Comparison of ENCODE assay signal across 17 cellular contexts in the genomic region with DNA sequence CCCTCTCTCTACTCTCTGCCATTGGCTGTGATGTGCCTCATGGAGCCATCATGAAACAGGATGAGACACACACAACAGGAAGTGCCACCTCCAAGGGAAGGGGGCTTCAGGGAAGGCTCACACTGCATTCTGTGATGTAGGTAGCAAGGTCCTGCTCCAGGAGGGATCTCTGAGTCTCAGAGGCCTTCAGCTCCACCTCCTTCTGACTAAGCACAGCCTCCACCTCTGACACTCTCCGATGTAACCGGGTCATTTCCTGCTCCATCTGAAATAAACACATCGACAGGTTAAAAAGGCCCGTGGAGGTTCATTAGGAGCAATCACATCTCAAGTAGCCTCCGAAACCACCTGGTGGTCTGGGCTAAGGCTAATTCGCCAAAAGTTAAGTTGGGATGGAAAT.
DNase-seq lines count a peak whose midpoint lies in the region; ATAC-seq and TF ChIP-seq lines count a peak whose summit lies in the region.
"Had no signal": no experiment of that assay in that cellular context is flagged by ENCODE, and none has a peak within 500 bp of the region (broad histone marks: within the 10 kb centered on the region; RNA-seq: fewer than 3 reads in every experiment).

No MANE protein-coding gene starts in this region.

- H3K79me2 ChIP-seq in GM23338 (replicated peaks; ENCODE audit: insufficient read depth): no peaks in the 10 kb centered on the region

- no peaks in the 10 kb centered on the region for H4K20me1 ChIP-seq in GM23338 (replicated peaks; ENCODE audit: insufficient read depth)

- H3K27ac Mint-ChIP-seq in activated T-cell treated with anti-CD3 and anti-CD28 coated beads, Interleukin-2, amount 50 U/mL, for 24 hours: peak overlapping the region; percentile 7
- H3K27ac Mint-ChIP-seq in GM23338: peak overlapping the region; percentile 29; the same call in 1 of the 2 replicates
- H3K27ac Mint-ChIP-seq in activated CD4-positive, alpha-beta memory T cell treated with anti-CD3 and anti-CD28 coated beads for 36 hours: no peak overlapping the region
- H3K27ac Mint-ChIP-seq in stimulated activated naive B cell treated with anti-CD40 and anti-IgM and Interleukin-4, amounts not matched to agents 10 μg/mL and 1 μg/mL and 100 μg/mL, for 72 hours: peak overlapping the region; percentile 37
- no peak overlapping the region for H3K27ac Mint-ChIP-seq in chondrocyte (ENCODE audit: unreplicated experiment)
- H3K27ac Mint-ChIP-seq: B cell had no signal

- no peak overlapping the region for H2AFZ ChIP-seq in GM23338

- no peaks in the 10 kb centered on the region for H3K9me3 ChIP-seq in thyroid gland

- no peaks in the 10 kb centered on the region for H3K4me1 ChIP-seq in GM23338 (ENCODE audit: insufficient read depth)
- H3K4me1 ChIP-seq in thyroid gland: no peaks in the 10 kb centered on the region

- H3K27me3 Mint-ChIP-seq in activated T-cell treated with anti-CD3 and anti-CD28 coated beads, Interleukin-2, amount 50 U/mL, for 24 hours: no peaks in the 10 kb centered on the region
- no peaks in the 10 kb centered on the region for H3K27me3 Mint-ChIP-seq in activated T-cell treated with anti-CD3 and anti-CD28 coated beads, Interleukin-2, amount 50 U/mL, for 4 hours (ENCODE audit: low read depth)
- peaks cover 2% of the 10 kb centered on the region for H3K27me3 Mint-ChIP-seq in GM23338 (ENCODE audit: insufficient read depth, low read depth, poor library complexity)
- no peaks in the 10 kb centered on the region for H3K27me3 Mint-ChIP-seq in activated CD4-positive, alpha-beta memory T cell treated with anti-CD3 and anti-CD28 coated beads for 36 hours
- H3K27me3 Mint-ChIP-seq in stimulated activated naive B cell treated with anti-CD40 and anti-IgM and Interleukin-4, amounts not matched to agents 10 μg/mL and 1 μg/mL and 100 μg/mL, for 72 hours: no peaks in the 10 kb centered on the region
- H3K27me3 Mint-ChIP-seq in chondrocyte (ENCODE audit: low read depth): no peaks in the 10 kb centered on the region
- H3K27me3 Mint-ChIP-seq: B cell had no signal

- no peak overlapping the region for H3K4me2 ChIP-seq in GM23338

- H3K36me3 ChIP-seq in GM23338 (ENCODE audit: insufficient read depth) (peaks cover 7% of the 10 kb centered on the region), thyroid gland (no peaks in the 10 kb centered on the region)

- no peak overlapping the region for H3K27ac ChIP-seq in GM23338 (ENCODE audit: low read depth)
- H3K27ac ChIP-seq in thyroid gland: no peak overlapping the region

- WGBS in thyroid gland, 2 donors: 92 to 96% methylated on average over 6 of the region's 6 CpGs

- no peaks in the 10 kb centered on the region for H3K27me3 ChIP-seq in GM23338 (ENCODE audit: insufficient read depth)
- H3K27me3 ChIP-seq in thyroid gland: no peaks in the 10 kb centered on the region

- no peaks in the 10 kb centered on the region for H3K9me3 Mint-ChIP-seq in activated T-cell treated with anti-CD3 and anti-CD28 coated beads, Interleukin-2, amount 50 U/mL, for 24 hours
- H3K9me3 Mint-ChIP-seq in activated T-cell treated with anti-CD3 and anti-CD28 coated beads, Interleukin-2, amount 50 U/mL, for 4 hours: peaks cover 4% of the 10 kb centered on the region
- H3K9me3 Mint-ChIP-seq in GM23338: peaks cover 3% of the 10 kb centered on the region; the same call in 2 of the 3 replicates
- H3K9me3 Mint-ChIP-seq in activated CD4-positive, alpha-beta memory T cell treated with anti-CD3 and anti-CD28 coated beads for 36 hours: peaks cover 7% of the 10 kb centered on the region
- H3K9me3 Mint-ChIP-seq in stimulated activated naive B cell treated with anti-CD40 and anti-IgM and Interleukin-4, amounts not matched to agents 10 μg/mL and 1 μg/mL and 100 μg/mL, for 72 hours: peaks cover 2 to 3% of the 10 kb centered on the region in 2 donors
- H3K9me3 Mint-ChIP-seq in chondrocyte (ENCODE audit: low read depth): peaks cover 6% of the 10 kb centered on the region

- H3K9me2 ChIP-seq in GM23338 (ENCODE audit: insufficient read depth): no peaks in the 10 kb centered on the region

- peaks cover 6% of the 10 kb centered on the region for H3K4me1 Mint-ChIP-seq in activated T-cell treated with anti-CD3 and anti-CD28 coated beads, Interleukin-2, amount 50 U/mL, for 24 hours (ENCODE audit: low read depth)
- no peaks in the 10 kb centered on the region for H3K4me1 Mint-ChIP-seq in activated T-cell treated with anti-CD3 and anti-CD28 coated beads, Interleukin-2, amount 50 U/mL, for 4 hours (ENCODE audit: low read depth)
- H3K4me1 Mint-ChIP-seq in GM23338 (peaks cover 7% of the 10 kb centered on the region; the same call in 2 of the 3 replicates), chondrocyte (ENCODE audit: low read depth) (peaks cover 3% of the 10 kb centered on the region)
- H3K4me1 Mint-ChIP-seq in activated CD4-positive, alpha-beta memory T cell treated with anti-CD3 and anti-CD28 coated beads for 36 hours (ENCODE audit: low read depth): peaks cover 7% of the 10 kb centered on the region
- H3K4me1 Mint-ChIP-seq in stimulated activated naive B cell treated with anti-CD40 and anti-IgM and Interleukin-4, amounts not matched to agents 10 μg/mL and 1 μg/mL and 100 μg/mL, for 72 hours: peaks cover 0 to 2% of the 10 kb centered on the region in 2 donors

- no peak overlapping the region for H3K4me3 Mint-ChIP-seq in activated T-cell treated with anti-CD3 and anti-CD28 coated beads, Interleukin-2, amount 50 U/mL, for 24 hours
- H3K4me3 Mint-ChIP-seq in activated T-cell treated with anti-CD3 and anti-CD28 coated beads, Interleukin-2, amount 50 U/mL, for 4 hours: no peak overlapping the region
- H3K4me3 Mint-ChIP-seq in GM23338: no peak overlapping the region
- no peak overlapping the region for H3K4me3 Mint-ChIP-seq in activated CD4-positive, alpha-beta memory T cell treated with anti-CD3 and anti-CD28 coated beads for 36 hours
- no peak overlapping the region for H3K4me3 Mint-ChIP-seq in stimulated activated naive B cell treated with anti-CD40 and anti-IgM and Interleukin-4, amounts not matched to agents 10 μg/mL and 1 μg/mL and 100 μg/mL, for 72 hours
- H3K4me3 Mint-ChIP-seq in chondrocyte (ENCODE audit: unreplicated experiment): no peak overlapping the region
- H3K4me3 Mint-ChIP-seq: B cell had no signal

- CTCF ChIA-PET in activated CD4-positive, alpha-beta memory T cell treated with anti-CD3 and anti-CD28 coated beads for 36 hours (lab: Charles Lee): no interaction called here

- POLR2A ChIA-PET in activated CD4-positive, alpha-beta memory T cell treated with anti-CD3 and anti-CD28 coated beads for 36 hours (lab: Charles Lee): no interaction called here

- no peak for TF ChIP-seq POLR2A in thyroid gland (IDR thresholded peaks at IDR 0.05)

- H3F3A ChIP-seq in GM23338 (replicated peaks; ENCODE audit: low read depth): no peaks in the 10 kb centered on the region

- H3K4me3 ChIP-seq in GM23338 (no peak overlapping the region), thyroid gland (replicated peaks in 1 of 3) (no peak overlapping the region)

- ATAC-seq in activated T-cell treated with anti-CD3 and anti-CD28 coated beads, Interleukin-2, amount 50 U/mL, for 4 hours: no peak
- no peak for ATAC-seq in GM23338
- ATAC-seq in stimulated activated naive B cell treated with anti-CD40 and anti-IgM and Interleukin-4, amounts not matched to agents 10 μg/mL and 1 μg/mL and 100 μg/mL, for 72 hours (replicated peaks): no peak
- ATAC-seq: HepG2 had no signal

- peaks cover 31% of the 10 kb centered on the region for H3K36me3 Mint-ChIP-seq in activated T-cell treated with anti-CD3 and anti-CD28 coated beads, Interleukin-2, amount 50 U/mL, for 24 hours (ENCODE audit: low read depth)
- H3K36me3 Mint-ChIP-seq in activated T-cell treated with anti-CD3 and anti-CD28 coated beads, Interleukin-2, amount 50 U/mL, for 4 hours (ENCODE audit: insufficient read depth): no peaks in the 10 kb centered on the region
- peaks cover 59% of the 10 kb centered on the region for H3K36me3 Mint-ChIP-seq in GM23338 (ENCODE audit: low read depth)
- H3K36me3 Mint-ChIP-seq in activated CD4-positive, alpha-beta memory T cell treated with anti-CD3 and anti-CD28 coated beads for 36 hours: peaks cover 29% of the 10 kb centered on the region
- H3K36me3 Mint-ChIP-seq in stimulated activated naive B cell treated with anti-CD40 and anti-IgM and Interleukin-4, amounts not matched to agents 10 μg/mL and 1 μg/mL and 100 μg/mL, for 72 hours: peaks cover 2 to 11% of the 10 kb centered on the region in 2 donors
- peaks cover 7% of the 10 kb centered on the region for H3K36me3 Mint-ChIP-seq in chondrocyte (ENCODE audit: low read depth)

- no peak for DNase-seq in activated T-cell treated with anti-CD3 and anti-CD28 coated beads, Interleukin-2, amount 50 U/mL, for 24 hours
- DNase-seq in activated T-cell treated with anti-CD3 and anti-CD28 coated beads, Interleukin-2, amount 50 U/mL, for 4 hours: no peak
- DNase-seq in GM23338 (ENCODE audit: low spot score): no peak
- DNase-seq in activated CD4-positive, alpha-beta memory T cell treated with anti-CD3 and anti-CD28 coated beads for 36 hours: peak; percentile 12
- DNase-seq in stimulated activated naive B cell treated with anti-CD40 and anti-IgM and Interleukin-4, amounts not matched to agents 10 μg/mL and 1 μg/mL and 100 μg/mL, for 72 hours: no peak
- no peak for DNase-seq in chondrocyte (ENCODE audit: low spot score)
- DNase-seq in thyroid gland: no peak
- DNase-seq: KBM-7, MV-4-11, NCI-H1417, NCI-H187, NCI-H226, NCI-H82, RPMI8226, SHP77 treated with DMSO at 0.1 percent for 48 hours had no signal

- intact Hi-C loops in activated CD4-positive, alpha-beta memory T cell treated with anti-CD3 and anti-CD28 coated beads for 36 hours (cut with micrococcal nuclease): loop anchor here (10.0 kb wide), 1 partner anchor 99 kb away; no protein-coding TSS in a partner anchor
- intact Hi-C loops in thyroid gland (cut with DNase I): loop anchor here (5.0 kb wide), 1 partner anchor 121 kb away; no protein-coding TSS in a partner anchor

- TF ChIP-seq CTCF in GM23338 (conservative IDR thresholded peaks at IDR 0.05; ENCODE audit: low read depth in 2 of 2) (no peak), chondrocyte (IDR thresholded peaks at IDR 0.05) (no peak), thyroid gland (IDR thresholded peaks at IDR 0.05) (no peak)

TF ChIP-seq in GM23338, 12 proteins besides CTCF, POLR2A, EP300 and RAD21:
- no peak for TF ChIP-seq POLR2AphosphoS5 (IDR thresholded peaks at IDR 0.05; ENCODE audit: low read depth)
TF ChIP-seq in GM23338: peak in this region for 0.

Comparison
In these comparisons a context has a peak if more than half of its experiments do, and no peak if none do; other contexts are left out.
1. H3K27ac Mint-ChIP-seq: peak in activated T-cell treated with anti-CD3 and anti-CD28 coated beads, Interleukin-2, amount 50 U/mL, for 24 hours (single experiment), GM23338 (single experiment) and stimulated activated naive B cell treated with anti-CD40 and anti-IgM and Interleukin-4, amounts not matched to agents 10 μg/mL and 1 μg/mL and 100 μg/mL, for 72 hours (single experiment); none in activated CD4-positive, alpha-beta memory T cell treated with anti-CD3 and anti-CD28 coated beads for 36 hours (single experiment) and chondrocyte (single experiment).